Comparison of ENCODE assay signal across 8 cellular contexts in the genomic region with DNA sequence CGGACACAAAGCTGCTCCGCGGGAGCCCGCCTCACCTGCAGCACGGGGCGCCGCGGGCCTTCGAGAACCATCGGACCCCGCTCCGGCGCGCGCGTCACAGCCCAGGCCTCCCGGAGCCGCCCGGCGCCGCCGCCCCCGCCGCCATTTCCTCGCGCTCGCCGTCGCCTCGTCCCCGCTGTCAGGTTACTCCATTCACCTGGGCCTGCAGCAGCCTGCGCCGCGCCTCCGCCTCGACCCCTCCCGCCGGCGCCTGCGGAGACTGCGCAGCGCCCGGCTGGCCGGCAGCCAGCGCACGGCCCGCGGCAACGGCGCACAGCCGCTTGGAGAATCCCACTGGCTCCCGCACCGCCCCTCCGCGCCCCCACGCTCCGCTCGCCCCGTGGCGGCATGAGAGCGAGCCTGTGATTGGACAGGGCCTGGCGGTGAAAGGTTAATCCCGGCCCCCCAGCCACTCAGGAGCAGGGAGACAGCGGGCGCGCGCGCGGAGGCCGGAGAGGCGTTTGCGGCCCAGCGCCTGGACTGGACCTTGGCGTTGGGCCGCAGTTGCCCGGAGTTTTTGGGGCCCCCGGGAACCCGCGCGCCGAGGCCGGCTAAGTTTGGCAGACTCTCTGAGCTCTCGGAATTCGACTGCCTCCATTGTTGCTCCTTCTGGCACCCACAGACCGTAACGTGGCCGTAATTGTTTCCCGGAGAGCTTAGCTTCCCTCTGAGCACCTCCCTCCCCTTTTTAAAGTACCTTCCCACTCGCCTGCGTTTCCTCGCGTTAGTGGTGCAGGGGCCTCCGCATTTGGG. TPM values are rescaled to one million over a fixed set of nuclear protein-coding genes. Genes with fewer than 3 reads are reported as not detected.
DNase-seq lines count a peak whose midpoint lies in the region; ATAC-seq and TF ChIP-seq lines count a peak whose summit lies in the region.

A gene with protein sequence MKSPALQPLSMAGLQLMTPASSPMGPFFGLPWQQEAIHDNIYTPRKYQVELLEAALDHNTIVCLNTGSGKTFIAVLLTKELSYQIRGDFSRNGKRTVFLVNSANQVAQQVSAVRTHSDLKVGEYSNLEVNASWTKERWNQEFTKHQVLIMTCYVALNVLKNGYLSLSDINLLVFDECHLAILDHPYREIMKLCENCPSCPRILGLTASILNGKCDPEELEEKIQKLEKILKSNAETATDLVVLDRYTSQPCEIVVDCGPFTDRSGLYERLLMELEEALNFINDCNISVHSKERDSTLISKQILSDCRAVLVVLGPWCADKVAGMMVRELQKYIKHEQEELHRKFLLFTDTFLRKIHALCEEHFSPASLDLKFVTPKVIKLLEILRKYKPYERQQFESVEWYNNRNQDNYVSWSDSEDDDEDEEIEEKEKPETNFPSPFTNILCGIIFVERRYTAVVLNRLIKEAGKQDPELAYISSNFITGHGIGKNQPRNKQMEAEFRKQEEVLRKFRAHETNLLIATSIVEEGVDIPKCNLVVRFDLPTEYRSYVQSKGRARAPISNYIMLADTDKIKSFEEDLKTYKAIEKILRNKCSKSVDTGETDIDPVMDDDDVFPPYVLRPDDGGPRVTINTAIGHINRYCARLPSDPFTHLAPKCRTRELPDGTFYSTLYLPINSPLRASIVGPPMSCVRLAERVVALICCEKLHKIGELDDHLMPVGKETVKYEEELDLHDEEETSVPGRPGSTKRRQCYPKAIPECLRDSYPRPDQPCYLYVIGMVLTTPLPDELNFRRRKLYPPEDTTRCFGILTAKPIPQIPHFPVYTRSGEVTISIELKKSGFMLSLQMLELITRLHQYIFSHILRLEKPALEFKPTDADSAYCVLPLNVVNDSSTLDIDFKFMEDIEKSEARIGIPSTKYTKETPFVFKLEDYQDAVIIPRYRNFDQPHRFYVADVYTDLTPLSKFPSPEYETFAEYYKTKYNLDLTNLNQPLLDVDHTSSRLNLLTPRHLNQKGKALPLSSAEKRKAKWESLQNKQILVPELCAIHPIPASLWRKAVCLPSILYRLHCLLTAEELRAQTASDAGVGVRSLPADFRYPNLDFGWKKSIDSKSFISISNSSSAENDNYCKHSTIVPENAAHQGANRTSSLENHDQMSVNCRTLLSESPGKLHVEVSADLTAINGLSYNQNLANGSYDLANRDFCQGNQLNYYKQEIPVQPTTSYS (N-terminal part only) (minus strand): TSS at position 335 of the 792 bp plus-strand sequence. CDS start 24,071 bp downstream, outside the sequence.

- peak within 1 kb of the TSS; percentile 87 for H2AFZ ChIP-seq in trophoblast cell (ENCODE audit: insufficient read depth, low read length, poor library complexity)

- TF ChIP-seq CTCF in GM12875 (IDR thresholded peaks at IDR 0.05; ENCODE audit: borderline replicate concordance, insufficient read depth, low read depth, low read length) (no peak), tibial nerve (IDR thresholded peaks at IDR 0.05) (peak in 2 of 5 experiments; percentile 56 to 57)

- H3K36me3 Mint-ChIP-seq in activated naive CD8-positive, alpha-beta T cell treated with anti-CD3 and anti-CD28 coated beads, Interleukin-2, amount 50 U/mL, for 24 hours (ENCODE audit: low read depth): peaks cover 14% of the 10 kb centered on the region

- H2BK5ac ChIP-seq in trophoblast cell (ENCODE audit: low read depth, low read length, poor library complexity): peak within 1 kb of the TSS; percentile 89

- peak within 1 kb of the TSS; percentile 93 for H3K18ac ChIP-seq in trophoblast cell (ENCODE audit: low read length)

- ATAC-seq in HG02763 (IDR thresholded peaks at IDR 0.05; ENCODE audit: unreplicated experiment) (peak; percentile 78), Right ventricle myocardium superior (ENCODE audit: poor library complexity) (peak; percentile 97)
- peak; percentile 88 for ATAC-seq in activated naive CD8-positive, alpha-beta T cell treated with anti-CD3 and anti-CD28 coated beads, Interleukin-2, amount 50 U/mL, for 24 hours

- peak within 1 kb of the TSS; percentile 76 for H2AK5ac ChIP-seq in trophoblast cell (ENCODE audit: low read length)

- H4K12ac ChIP-seq in trophoblast cell (ENCODE audit: low read depth, low read length): peak within 1 kb of the TSS; percentile 85

- peak within 1 kb of the TSS; percentile 91 for H3K4me3 Mint-ChIP-seq in activated naive CD8-positive, alpha-beta T cell treated with anti-CD3 and anti-CD28 coated beads, Interleukin-2, amount 50 U/mL, for 24 hours

- peaks cover 41% of the 10 kb centered on the region for H3K4me1 Mint-ChIP-seq in activated naive CD8-positive, alpha-beta T cell treated with anti-CD3 and anti-CD28 coated beads, Interleukin-2, amount 50 U/mL, for 24 hours

- H3K27ac Mint-ChIP-seq in activated naive CD8-positive, alpha-beta T cell treated with anti-CD3 and anti-CD28 coated beads, Interleukin-2, amount 50 U/mL, for 24 hours: peak within 1 kb of the TSS; percentile 95

- WGBS in trophoblast cell (ENCODE audit: extremely low coverage, insufficient coverage, insufficient read length): no CpG with 5 or more reads among the region's 93 CpGs
- 0 to 2% methylated on average over 15 to 46 of the region's 93 CpGs for WGBS in tibial nerve, 2 donors

- H3K27me3 ChIP-seq in trophoblast cell (ENCODE audit: insufficient read depth, low read length) (no peaks in the 10 kb centered on the region), tibial nerve (no peaks in the 10 kb centered on the region)

- peak within 1 kb of the TSS; percentile 92 for H4K91ac ChIP-seq in trophoblast cell (ENCODE audit: low read depth, low read length)

- peak; percentile 48 to 79 for TF ChIP-seq POLR2A in tibial nerve (IDR thresholded peaks at IDR 0.05)

- H3K9me3 Mint-ChIP-seq in activated naive CD8-positive, alpha-beta T cell treated with anti-CD3 and anti-CD28 coated beads, Interleukin-2, amount 50 U/mL, for 24 hours: no peaks in the 10 kb centered on the region

- intact Hi-C loops in Right ventricle myocardium superior (cut with DNase I): no loop called here

- H3K36me3 ChIP-seq in trophoblast cell (ENCODE audit: control insufficient read depth in 1 of 2, insufficient read depth in 2 of 2, low read length in 2 of 2): no peaks in the 10 kb centered on the region
- no peaks in the 10 kb centered on the region for H3K36me3 ChIP-seq in tibial nerve

- H2BK120ac ChIP-seq in trophoblast cell (ENCODE audit: insufficient read depth, low read length, poor library complexity): peak within 1 kb of the TSS; percentile 55

- DNase-seq in NCI-H1417 treated with DMSO at 0.1 percent for 48 hours (lab: John Stamatoyannopoulos, UW): peak; percentile 84
- peak; percentile 89 for DNase-seq in SW480 (ENCODE audit: low spot score)
- DNase-seq in activated naive CD8-positive, alpha-beta T cell treated with anti-CD3 and anti-CD28 coated beads, Interleukin-2, amount 50 U/mL, for 24 hours: peak; percentile 97
- DNase-seq in Right ventricle myocardium superior: peak; percentile 98
- peak; percentile 91 to 98 for DNase-seq in trophoblast cell
- peak; percentile 96 to 98 for DNase-seq in tibial nerve (ENCODE audit: low spot score in 2 of 2)

- H3K27ac ChIP-seq in trophoblast cell (ENCODE audit: low read depth, low read length) (peak within 1 kb of the TSS; percentile 88), tibial nerve (peak within 1 kb of the TSS; percentile 83 to 97 (median 91))

- no peak within 1 kb of the TSS for H2BK12ac ChIP-seq in trophoblast cell (ENCODE audit: low read length)

- peaks cover 2 to 3% of the 10 kb centered on the region in 2 experiments for H3K4me1 ChIP-seq in trophoblast cell (ENCODE audit: control insufficient read depth in 1 of 2, insufficient read depth in 2 of 2, low read length in 2 of 2)
- peaks cover 0 to 56% (median 17%) of the 10 kb centered on the region in 4 donors for H3K4me1 ChIP-seq in tibial nerve

- peak within 1 kb of the TSS; percentile 95 for H4K8ac ChIP-seq in trophoblast cell (ENCODE audit: low read depth, low read length)

- peak in 1 of 2 donors; percentile 87 for TF ChIP-seq EP300 in tibial nerve (IDR thresholded peaks at IDR 0.05)

- H3K4me3 ChIP-seq in GM12875 (ENCODE audit: low read depth, low read length) (peak within 1 kb of the TSS; percentile 92), trophoblast cell (ENCODE audit: low read depth, low read length) (peak within 1 kb of the TSS; percentile 90), tibial nerve (peak within 1 kb of the TSS; percentile 51 to 91 (median 86))

- H3K23ac ChIP-seq in trophoblast cell (ENCODE audit: low read length): no peak within 1 kb of the TSS

- peaks cover 15% of the 10 kb centered on the region for H3K79me1 ChIP-seq in trophoblast cell (ENCODE audit: low read length)

- peak within 1 kb of the TSS; percentile 98 for H3K9ac ChIP-seq in trophoblast cell (ENCODE audit: low read length)

- H3K27me3 Mint-ChIP-seq in activated naive CD8-positive, alpha-beta T cell treated with anti-CD3 and anti-CD28 coated beads, Interleukin-2, amount 50 U/mL, for 24 hours: no peaks in the 10 kb centered on the region

- peak within 1 kb of the TSS; percentile 88 for H3K4me2 ChIP-seq in trophoblast cell (ENCODE audit: low read length)

- peak within 1 kb of the TSS; percentile 87 for H3K14ac ChIP-seq in trophoblast cell (ENCODE audit: low read length)

- H3K4ac ChIP-seq in trophoblast cell (ENCODE audit: low read depth, low read length): peak within 1 kb of the TSS; percentile 91

- H3K9me3 ChIP-seq in trophoblast cell (ENCODE audit: insufficient read depth, low read depth, low read length) (no peaks in the 10 kb centered on the region), tibial nerve (no peaks in the 10 kb centered on the region)

- H3K79me2 ChIP-seq in trophoblast cell (ENCODE audit: control insufficient read depth, insufficient read depth, low read length, poor library complexity): peaks cover 10% of the 10 kb centered on the region

RNA-seq across cellular contexts. Expression of the gene that starts here (rescaled TPM):
- total RNA-seq in Right ventricle myocardium superior: 26.1 TPM
- polyA plus RNA-seq in trophoblast cell (2013): 91.5 and 95.6 TPM in 2 replicates
- 10 to 100 TPM; 54.5 to 94.8 (median 83.8) TPM for total RNA-seq in tibial nerve

Comparison
In these comparisons a context has a peak if more than half of its experiments do, and no peak if none do; other contexts are left out.
1. Peak in every context shown above with its lines: DNase-seq, ATAC-seq, H3K4me3 ChIP-seq and H3K27ac ChIP-seq.